In genomic region chr9:18268381-18268780, GRCh38 we compare ENCODE assay signal across 1 cellular context.
TF ChIP-seq lines count a peak whose summit lies in the region.

No MANE protein-coding gene starts in this region.

TF ChIP-seq in GM23338, 12 proteins besides CTCF, POLR2A, EP300 and RAD21 (continued from another document):
- no peak for TF ChIP-seq ZNF462 (CRISPR knock-in tag; IDR thresholded peaks at IDR 0.05)
- TF ChIP-seq POLR2AphosphoS5 (IDR thresholded peaks at IDR 0.05; ENCODE audit: low read depth) = no peak
- no peak for TF ChIP-seq ZNF331 (CRISPR knock-in tag; IDR thresholded peaks at IDR 0.05; ENCODE audit: low read depth)
